Comparison of ENCODE assay signal across 1 cellular context in the genomic region with DNA sequence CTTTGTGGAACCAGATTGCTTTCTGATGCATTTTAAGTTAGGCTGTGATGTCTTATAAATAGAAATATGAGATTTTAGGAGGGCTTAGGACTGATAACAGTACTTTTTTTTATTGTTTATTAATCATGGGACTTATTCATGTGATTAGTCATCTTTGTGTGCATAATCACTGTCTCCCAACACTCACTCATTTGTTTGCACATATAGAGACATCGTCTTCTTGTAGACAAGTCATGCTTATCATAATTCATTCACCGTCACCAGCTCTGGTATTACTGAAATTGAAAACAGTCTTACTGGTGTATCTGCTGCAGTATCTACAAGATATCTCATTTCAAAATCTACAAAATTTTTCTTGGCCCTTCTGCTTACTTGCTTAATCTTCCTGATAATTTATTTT.
A peak's percentile ranks its signal among the peaks of the same experiment; 100 is the strongest.
TF ChIP-seq lines count a peak whose summit lies in the region.

No MANE protein-coding gene starts in this region.

TF ChIP-seq in endothelial cell of umbilical vein, 7 proteins besides CTCF, POLR2A, EP300 and RAD21:
- TF ChIP-seq FOS (IDR thresholded peaks at IDR 0.05; ENCODE audit: borderline replicate concordance, insufficient read depth, low read length): peak; percentile 20
- TF ChIP-seq POLR2AphosphoS5 (IDR thresholded peaks at IDR 0.05; ENCODE audit: insufficient read depth, low read depth, low read length): no peak
